Comparison of ENCODE assay signal across 9 cellular contexts in genomic region chr14:70189678-70190077, GRCh38. TPM values are rescaled to one million over a fixed set of nuclear protein-coding genes. Genes with fewer than 3 reads are reported as not detected.
A peak's percentile ranks its signal among the peaks of the same experiment; 100 is the strongest.
DNase-seq lines count a peak whose midpoint lies in the region; ATAC-seq and TF ChIP-seq lines count a peak whose summit lies in the region.
"Had no signal": no experiment of that assay in that cellular context is flagged by ENCODE, and none has a peak within 500 bp of the region (broad histone marks: within the 10 kb centered on the region; RNA-seq: fewer than 3 reads in every experiment).

No MANE protein-coding gene starts in this region.

- H3K4me1 ChIP-seq in HUES48 (ENCODE audit: control insufficient read depth, insufficient read depth, low read length) = peaks cover 11% of the 10 kb centered on the region
- H3K4me1 ChIP-seq: BE2C had no signal

- H3K4me1 Mint-ChIP-seq in activated T-cell treated with anti-CD3 and anti-CD28 coated beads, Interleukin-2, amount 50 U/mL, for 24 hours (ENCODE audit: low read depth) = peaks cover 21% of the 10 kb centered on the region
- peaks cover 17% of the 10 kb centered on the region for H3K4me1 Mint-ChIP-seq in endothelial cell (ENCODE audit: unreplicated experiment)
- H3K4me1 Mint-ChIP-seq in progenitor cell of endocrine pancreas (ENCODE audit: low read depth) = peaks cover 12% of the 10 kb centered on the region

- no peak overlapping the region for H3K27ac ChIP-seq in HUES48 (ENCODE audit: low read depth, low read length)

- H3K9me3 ChIP-seq in HUES48 (ENCODE audit: control insufficient read depth, insufficient read depth, low read length) = no peaks in the 10 kb centered on the region
- H3K9me3 ChIP-seq: BE2C had no signal

- no peaks in the 10 kb centered on the region for H3K36me3 Mint-ChIP-seq in activated T-cell treated with anti-CD3 and anti-CD28 coated beads, Interleukin-2, amount 50 U/mL, for 24 hours (ENCODE audit: low read depth)
- H3K36me3 Mint-ChIP-seq in endothelial cell (ENCODE audit: low read depth, unreplicated experiment) (no peaks in the 10 kb centered on the region), progenitor cell of endocrine pancreas (ENCODE audit: insufficient read depth) (no peaks in the 10 kb centered on the region)

- H3K27me3 ChIP-seq in HUES48 (ENCODE audit: control insufficient read depth, insufficient read depth, low read length) = peaks cover 64% of the 10 kb centered on the region

- no peaks in the 10 kb centered on the region for H3K36me3 ChIP-seq in HUES48 (ENCODE audit: control insufficient read depth, insufficient read depth, low read length)
- H3K36me3 ChIP-seq: BE2C had no signal

- peaks cover 84% of the 10 kb centered on the region for H3K27me3 Mint-ChIP-seq in activated T-cell treated with anti-CD3 and anti-CD28 coated beads, Interleukin-2, amount 50 U/mL, for 24 hours
- peaks cover 18% of the 10 kb centered on the region for H3K27me3 Mint-ChIP-seq in endothelial cell (ENCODE audit: unreplicated experiment)
- H3K27me3 Mint-ChIP-seq in progenitor cell of endocrine pancreas = peaks cover 59% of the 10 kb centered on the region

- no peak overlapping the region for H3K9ac ChIP-seq in HUES48 (ENCODE audit: low read depth, low read length)

- TF ChIP-seq CTCF in endothelial cell (IDR thresholded peaks at IDR 0.05; ENCODE audit: unreplicated experiment) (no peak), progenitor cell of endocrine pancreas (IDR thresholded peaks at IDR 0.05; ENCODE audit: unreplicated experiment) (no peak)

- peak overlapping the region; percentile 69 for H3K4me3 Mint-ChIP-seq in activated T-cell treated with anti-CD3 and anti-CD28 coated beads, Interleukin-2, amount 50 U/mL, for 24 hours
- H3K4me3 Mint-ChIP-seq in endothelial cell (ENCODE audit: unreplicated experiment) = peak overlapping the region; percentile 78
- H3K4me3 Mint-ChIP-seq in progenitor cell of endocrine pancreas (ENCODE audit: low read depth) = peak overlapping the region; percentile 76

- no peaks in the 10 kb centered on the region for H3K9me3 Mint-ChIP-seq in activated T-cell treated with anti-CD3 and anti-CD28 coated beads, Interleukin-2, amount 50 U/mL, for 24 hours
- H3K9me3 Mint-ChIP-seq in endothelial cell (ENCODE audit: unreplicated experiment) = no peaks in the 10 kb centered on the region
- no peaks in the 10 kb centered on the region for H3K9me3 Mint-ChIP-seq in progenitor cell of endocrine pancreas (ENCODE audit: low read depth)

- DNase-seq in activated T-cell treated with anti-CD3 and anti-CD28 coated beads, Interleukin-2, amount 50 U/mL, for 24 hours = no peak
- DNase-seq in activated T-cell treated with anti-CD3 and anti-CD28 coated beads, Interleukin-2, amount 50 U/mL, for 48 hours = no peak
- DNase-seq in endothelial cell (ENCODE audit: low spot score) (no peak), progenitor cell of endocrine pancreas (ENCODE audit: low spot score, unreplicated experiment) (no peak), kidney tubule cell (ENCODE audit: low spot score) (no peak)
- no peak for DNase-seq in stimulated activated CD8-positive, alpha-beta memory T cell treated with anti-CD3 and anti-CD28 coated beads, Interleukin-4, amount 100 ng/mL, for 48 hours
- DNase-seq: BE2C had no signal

- H3K4me3 ChIP-seq in HUES48 (ENCODE audit: low read depth, low read length) = peak overlapping the region; percentile 67

- no peak for ATAC-seq in HG03139 (IDR thresholded peaks at IDR 0.05; ENCODE audit: unreplicated experiment)

- no peak overlapping the region for H3K27ac Mint-ChIP-seq in activated T-cell treated with anti-CD3 and anti-CD28 coated beads, Interleukin-2, amount 50 U/mL, for 24 hours
- H3K27ac Mint-ChIP-seq in endothelial cell (ENCODE audit: unreplicated experiment) (no peak overlapping the region), progenitor cell of endocrine pancreas (no peak overlapping the region)

RNA-seq across cellular contexts. Expression of gene SLC8A3, which starts 0.9 kb away (rescaled TPM):
- total RNA-seq in endothelial cell (ENCODE audit: unreplicated experiment) = 0.13 TPM
- total RNA-seq in progenitor cell of endocrine pancreas = 0.43 and 0.89 TPM in 2 replicates
